ENCODE assay signal across 10 cellular contexts in genomic region chr20:22586645-22587310, GRCh38. TPM values are rescaled to one million over a fixed set of nuclear protein-coding genes. Genes with fewer than 3 reads are reported as not detected.
DNase-seq lines count a peak whose midpoint lies in the region; ATAC-seq and TF ChIP-seq lines count a peak whose summit lies in the region.
"Had no signal": no experiment of that assay in that cellular context is flagged by ENCODE, and none has a peak within 500 bp of the region (broad histone marks: within the 10 kb centered on the region; RNA-seq: fewer than 3 reads in every experiment).

No MANE protein-coding gene starts in this region.

- intact Hi-C loops in right cardiac atrium (cut with DNase I): no loop called here
- intact Hi-C loops in tibial artery (cut with DNase I; ENCODE audit: low total_unique reads): no loop called here

- ATAC-seq in right cardiac atrium (peak; percentile 57), HG03175 (IDR thresholded peaks at IDR 0.05; ENCODE audit: unreplicated experiment) (no peak), gastroesophageal sphincter (no peak)

- H3K4me1 ChIP-seq in SJSA1 (replicated peaks) (peaks cover 28% of the 10 kb centered on the region), right cardiac atrium (ENCODE audit: control insufficient read depth, insufficient read depth, low read length) (no peaks in the 10 kb centered on the region), tibial artery (peaks cover 0 to 47% (median 38%) of the 10 kb centered on the region in 4 donors), SJCRH30 (no peaks in the 10 kb centered on the region), gastroesophageal sphincter (peaks cover 0 to 44% (median 13%) of the 10 kb centered on the region in 3 donors)

- no peaks in the 10 kb centered on the region for H3K4me1 Mint-ChIP-seq in activated CD4-positive, alpha-beta T cell treated with anti-CD3 and anti-CD28 coated beads, Interleukin-2, amount 10 ng/mL, durations not matched to agents 7 days and 5 days
- H3K4me1 Mint-ChIP-seq: CD4-positive, CD25-positive, alpha-beta regulatory T cell had no signal

- CTCF ChIA-PET in activated CD4-positive, alpha-beta T cell treated with anti-CD3 and anti-CD28 coated beads, Interleukin-2, amount 10 ng/mL, durations not matched to agents 7 days and 5 days (lab: Charles Lee): interaction anchor here (1.3 kb wide), 1 partner anchor 10 kb away, joined by 4 read pairs; no protein-coding TSS in a partner anchor

- DNase-seq in activated CD4-positive, alpha-beta T cell treated with anti-CD3 and anti-CD28 coated beads, Interleukin-2, amount 10 ng/mL, durations not matched to agents 7 days and 5 days: peak; percentile 19
- DNase-seq in activated CD4-positive, alpha-beta T cell treated with anti-CD3 and anti-CD28 coated beads for 1 hour: no peak
- DNase-seq in SJSA1 (ENCODE audit: low read depth in 1 of 2, low spot score in 2 of 2): peak in 1 of 2 experiments; percentile 63
- peak; percentile 55 to 82 (median 70) for DNase-seq in right cardiac atrium
- DNase-seq in tibial artery: no peak
- DNase-seq in SJCRH30: no peak
- DNase-seq: CD4-positive, CD25-positive, alpha-beta regulatory T cell had no signal

- no peaks in the 10 kb centered on the region for H3K36me3 Mint-ChIP-seq in activated CD4-positive, alpha-beta T cell treated with anti-CD3 and anti-CD28 coated beads, Interleukin-2, amount 10 ng/mL, durations not matched to agents 7 days and 5 days (ENCODE audit: low read depth)
- H3K36me3 Mint-ChIP-seq: CD4-positive, CD25-positive, alpha-beta regulatory T cell had no signal

- H3K27me3 ChIP-seq in SJSA1 (replicated peaks): peaks cover 16% of the 10 kb centered on the region
- no peaks in the 10 kb centered on the region for H3K27me3 ChIP-seq in right cardiac atrium (ENCODE audit: control insufficient read depth, insufficient read depth)
- H3K27me3 ChIP-seq in tibial artery: peaks cover 0 to 85% of the 10 kb centered on the region in 2 donors
- no peaks in the 10 kb centered on the region for H3K27me3 ChIP-seq in SJCRH30
- peaks cover 98% of the 10 kb centered on the region for H3K27me3 ChIP-seq in gastroesophageal sphincter

- no peaks in the 10 kb centered on the region for H3K9me3 Mint-ChIP-seq in activated CD4-positive, alpha-beta T cell treated with anti-CD3 and anti-CD28 coated beads, Interleukin-2, amount 10 ng/mL, durations not matched to agents 7 days and 5 days
- H3K9me3 Mint-ChIP-seq: dendritic cell treated with granulocyte-macrophage colony-stimulating factor and Interleukin-4, amounts not matched to agents 40 ng/mL and 50 ng/mL, for 4 days had no signal

- H3K27ac Mint-ChIP-seq in activated CD4-positive, alpha-beta T cell treated with anti-CD3 and anti-CD28 coated beads, Interleukin-2, amount 10 ng/mL, durations not matched to agents 7 days and 5 days: no peak overlapping the region
- H3K27ac Mint-ChIP-seq: CD4-positive, CD25-positive, alpha-beta regulatory T cell; dendritic cell treated with granulocyte-macrophage colony-stimulating factor and Interleukin-4, amounts not matched to agents 40 ng/mL and 50 ng/mL, for 4 days had no signal

- peaks cover 63% of the 10 kb centered on the region for H3K27me3 Mint-ChIP-seq in activated CD4-positive, alpha-beta T cell treated with anti-CD3 and anti-CD28 coated beads, Interleukin-2, amount 10 ng/mL, durations not matched to agents 7 days and 5 days

- H3K36me3 ChIP-seq in SJSA1 (peaks cover 14% of the 10 kb centered on the region), tibial artery (no peaks in the 10 kb centered on the region), SJCRH30 (no peaks in the 10 kb centered on the region; the same call in 1 of the 2 replicates), gastroesophageal sphincter (no peaks in the 10 kb centered on the region)

- H3K27ac ChIP-seq in SJSA1: no peak overlapping the region
- H3K27ac ChIP-seq in right cardiac atrium (ENCODE audit: low read length): no peak overlapping the region
- H3K27ac ChIP-seq in tibial artery: no peak overlapping the region
- no peak overlapping the region for H3K27ac ChIP-seq in SJCRH30
- H3K27ac ChIP-seq in gastroesophageal sphincter: no peak overlapping the region

- TF ChIP-seq EP300 in gastroesophageal sphincter (IDR thresholded peaks at IDR 0.05): no peak

- POLR2A ChIA-PET in activated CD4-positive, alpha-beta T cell treated with anti-CD3 and anti-CD28 coated beads, Interleukin-2, amount 10 ng/mL, durations not matched to agents 7 days and 5 days (lab: Charles Lee): no interaction called here

- TF ChIP-seq CTCF in tibial artery (IDR thresholded peaks at IDR 0.05): peak; percentile 31 to 46
- peak in 2 of 4 experiments; percentile 21 to 46 for TF ChIP-seq CTCF in gastroesophageal sphincter (IDR thresholded peaks at IDR 0.05)

- WGBS in right cardiac atrium: 3% methylated on average over 47 of the region's 47 CpGs
- 1% methylated on average over 18 of the region's 47 CpGs; no CpG with 5 or more reads in 1 of the 2 donors for WGBS in gastroesophageal sphincter (ENCODE audit: low coverage in 1 of 2), 2 donors

- TF ChIP-seq POLR2A in gastroesophageal sphincter (IDR thresholded peaks at IDR 0.05): no peak

- H3K4me3 Mint-ChIP-seq in activated CD4-positive, alpha-beta T cell treated with anti-CD3 and anti-CD28 coated beads, Interleukin-2, amount 10 ng/mL, durations not matched to agents 7 days and 5 days: no peak overlapping the region
- H3K4me3 Mint-ChIP-seq: CD4-positive, CD25-positive, alpha-beta regulatory T cell; dendritic cell treated with granulocyte-macrophage colony-stimulating factor and Interleukin-4, amounts not matched to agents 40 ng/mL and 50 ng/mL, for 4 days had no signal

- H3K9me3 ChIP-seq in SJSA1 (replicated peaks): 0 out of 2 replicates have a peak, but pooled peaks cover 2% of the 10 kb centered on the region
- H3K9me3 ChIP-seq in right cardiac atrium (ENCODE audit: control insufficient read depth, low read length): no peaks in the 10 kb centered on the region
- H3K9me3 ChIP-seq in tibial artery: no peaks in the 10 kb centered on the region
- H3K9me3 ChIP-seq in SJCRH30 (replicated peaks): no peaks in the 10 kb centered on the region
- no peaks in the 10 kb centered on the region for H3K9me3 ChIP-seq in gastroesophageal sphincter

- H3K4me3 ChIP-seq in SJSA1 (peak overlapping the region; percentile 16; the same call in 1 of the 2 replicates), right cardiac atrium (ENCODE audit: low read length) (no peak overlapping the region), tibial artery (no peak overlapping the region), SJCRH30 (no peak overlapping the region), gastroesophageal sphincter (no peak overlapping the region)

RNA-seq across cellular contexts. Expression of gene FOXA2, which starts 2.4 kb away (rescaled TPM):
- total RNA-seq in activated CD4-positive, alpha-beta T cell treated with anti-CD3 and anti-CD28 coated beads, Interleukin-2, amount 10 ng/mL, durations not matched to agents 7 days and 5 days: not detected
- total RNA-seq in SJSA1 (2014; rRNA removed; shearing (Covaris generic)): 12.8 and 14.0 TPM in 2 replicates
- total RNA-seq in right cardiac atrium: not detected
- polyA plus RNA-seq in right cardiac atrium: not detected
- 2.7 and 3.2 TPM in 2 replicates for total RNA-seq in SJCRH30 (2014; rRNA removed; shearing (Covaris generic))
- total RNA-seq in gastroesophageal sphincter: not detected
- total RNA-seq: CD4-positive, CD25-positive, alpha-beta regulatory T cell had no signal
- polyA plus RNA-seq: CD4-positive, CD25-positive, alpha-beta regulatory T cell had no signal

Comparison
In these comparisons a context has a peak if more than half of its experiments do, and no peak if none do; other contexts are left out.
1. DNase-seq: peak in activated CD4-positive, alpha-beta T cell treated with anti-CD3 and anti-CD28 coated beads, Interleukin-2, amount 10 ng/mL, durations not matched to agents 7 days and 5 days (single experiment) and right cardiac atrium (3 of 3); none in activated CD4-positive, alpha-beta T cell treated with anti-CD3 and anti-CD28 coated beads for 1 hour (single experiment), tibial artery (0 of 2) and SJCRH30 (0 of 2).
2. ATAC-seq: peak in right cardiac atrium (2 of 2); none in HG03175 (single experiment) and gastroesophageal sphincter (single experiment).